Comparison of ENCODE assay signal across 8 cellular contexts in the genomic region with DNA sequence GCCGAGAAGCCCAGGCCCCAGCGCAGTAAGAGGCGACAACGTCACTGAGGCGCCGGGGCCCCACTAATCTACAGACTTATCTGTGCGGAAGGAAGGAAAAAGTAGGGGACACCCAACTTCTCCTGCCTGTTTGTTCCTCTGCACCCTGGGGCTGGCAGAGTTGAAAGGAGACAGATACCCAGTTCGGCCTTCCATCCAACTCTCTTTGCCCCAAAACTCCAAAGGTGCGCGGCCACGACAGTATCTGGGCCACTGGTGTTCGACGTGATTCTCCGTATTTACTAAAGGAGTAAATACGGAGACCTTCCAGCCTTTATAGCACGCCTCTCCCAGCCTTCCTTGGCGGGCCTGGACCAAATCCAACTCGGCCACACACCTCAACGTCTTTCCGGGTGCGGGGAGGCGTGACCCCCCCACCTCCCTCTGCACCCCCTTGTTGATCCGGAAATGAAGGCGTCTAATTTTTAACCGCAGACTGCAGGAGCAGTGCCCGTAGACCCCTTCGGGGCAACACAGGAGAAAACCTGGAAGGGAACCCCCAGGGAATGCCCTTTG. TPM values are rescaled to one million over a fixed set of nuclear protein-coding genes. Genes with fewer than 3 reads are reported as not detected.
DNase-seq lines count a peak whose midpoint lies in the region; ATAC-seq, FAIRE-seq and TF ChIP-seq lines count a peak whose summit lies in the region.

No MANE protein-coding gene starts in this region.

- H3K4me3 ChIP-seq in A549 (peak overlapping the region; percentile 80), GM12875 (ENCODE audit: low read depth, low read length) (peak overlapping the region; percentile 82), SU-DHL-6 (ENCODE audit: insufficient read depth, low read length, poor library complexity, severe bottlenecking) (peak overlapping the region; percentile 55), upper lobe of right lung (peak overlapping the region; percentile 83)

- H3K9me2 ChIP-seq in SU-DHL-6 (replicated peaks; ENCODE audit: insufficient read depth, low read length) = no peaks in the 10 kb centered on the region

- H3K27ac ChIP-seq in A549 (peak overlapping the region; percentile 92 to 99), SU-DHL-6 (ENCODE audit: low read depth, low read length) (peak overlapping the region; percentile 56), cingulate gyrus (ENCODE audit: low read depth, low read length) (peak overlapping the region; percentile 69), upper lobe of right lung (peak overlapping the region; percentile 95)

- H3K9me3 ChIP-seq in A549 = no peaks in the 10 kb centered on the region
- no peaks in the 10 kb centered on the region for H3K9me3 ChIP-seq in SU-DHL-6 (ENCODE audit: insufficient read depth, low read length)
- no peaks in the 10 kb centered on the region for H3K9me3 ChIP-seq in upper lobe of right lung

- peaks cover 20% of the 10 kb centered on the region for H3F3A ChIP-seq in SU-DHL-6 (ENCODE audit: insufficient read depth)

- peak overlapping the region; percentile 97 for H3K27ac Mint-ChIP-seq in mesothelial cell of epicardium

- TF ChIP-seq CTCF in A549 (IDR thresholded peaks at IDR 0.05) = no peak
- no peak for TF ChIP-seq CTCF in GM12875 (IDR thresholded peaks at IDR 0.05; ENCODE audit: borderline replicate concordance, insufficient read depth, low read depth, low read length)
- TF ChIP-seq CTCF in SU-DHL-6 (IDR thresholded peaks at IDR 0.05; ENCODE audit: insufficient read depth, low read length, poor library complexity, severe bottlenecking) = no peak
- no peak for TF ChIP-seq CTCF in mesothelial cell of epicardium (IDR thresholded peaks at IDR 0.05; ENCODE audit: unreplicated experiment)
- no peak for TF ChIP-seq CTCF in upper lobe of right lung (IDR thresholded peaks at IDR 0.05)

- 2% methylated on average over 27 of the region's 27 CpGs for WGBS in A549 (ENCODE audit: missing lambda C conversion rate)

- peaks cover 9% of the 10 kb centered on the region; the same call in 1 of the 2 replicates for H4K20me1 ChIP-seq in SU-DHL-6 (ENCODE audit: low read depth, low read length)

- no peaks in the 10 kb centered on the region for H3K27me3 Mint-ChIP-seq in mesothelial cell of epicardium (ENCODE audit: low read depth)

- intact Hi-C loops in upper lobe of right lung (cut with DNase I) = loop anchor here (10.0 kb wide), 1 partner anchor 274 kb away; no protein-coding TSS in a partner anchor

- H3K4me1 Mint-ChIP-seq in mesothelial cell of epicardium = peaks cover 48% of the 10 kb centered on the region

- H3K4me3 Mint-ChIP-seq in mesothelial cell of epicardium = peak overlapping the region; percentile 99

- ATAC-seq in A549 = peak in 1 of 2 experiments; percentile 1; a peak in 2 of 6 replicates
- no peak for ATAC-seq in upper lobe of right lung
- no peak for ATAC-seq in GM21381 (IDR thresholded peaks at IDR 0.05; ENCODE audit: unreplicated experiment)

- peaks cover 33% of the 10 kb centered on the region for H3K4me1 ChIP-seq in A549
- H3K4me1 ChIP-seq in upper lobe of right lung = peaks cover 51% of the 10 kb centered on the region

- DNase-seq in A549 (ENCODE audit: low read depth in 1 of 2, low spot score in 1 of 2) = no peak
- DNase-seq in mesothelial cell of epicardium (ENCODE audit: low spot score in 2 of 2, unreplicated experiment in 2 of 2) = no peak
- peak; percentile 85 for DNase-seq in upper lobe of right lung
- no peak for DNase-seq in NCI-H226

- H3K4me2 ChIP-seq in A549 (peak overlapping the region; percentile 97), SU-DHL-6 (ENCODE audit: low read depth, low read length, poor library complexity, severe bottlenecking) (peak overlapping the region; percentile 69)

- H3K9me3 Mint-ChIP-seq in mesothelial cell of epicardium = no peaks in the 10 kb centered on the region

- 0 out of 2 replicates have a peak, but pooled peaks cover 6% of the 10 kb centered on the region for H3K79me2 ChIP-seq in SU-DHL-6 (ENCODE audit: insufficient read depth, low read length)

- H2AFZ ChIP-seq in SU-DHL-6 (ENCODE audit: low read depth, low read length, severe bottlenecking) = peak overlapping the region; percentile 11

- FAIRE-seq in A549 (lab: Jason Lieb, UNC) = no peak

- peaks cover 19% of the 10 kb centered on the region for H3K36me3 Mint-ChIP-seq in mesothelial cell of epicardium

- no peak for TF ChIP-seq EP300 in A549 (IDR thresholded peaks at IDR 0.05)

- no peak for TF ChIP-seq POLR2A in A549 (IDR thresholded peaks at IDR 0.05; ENCODE audit: low read length)

- H3K9ac ChIP-seq in SU-DHL-6 (ENCODE audit: low read length) = peak overlapping the region; percentile 62

- POLR2A ChIA-PET in A549 (lab: Yijun Ruan, JAX) = interaction anchor here (1.0 kb wide), 1 partner anchor 49 kb away, joined by 3 read pairs; no protein-coding TSS in a partner anchor

- no peaks in the 10 kb centered on the region for H3K27me3 ChIP-seq in SU-DHL-6 (ENCODE audit: low read length)
- H3K27me3 ChIP-seq in upper lobe of right lung = no peaks in the 10 kb centered on the region

- 0 out of 2 replicates have a peak, but pooled peaks cover 5% of the 10 kb centered on the region for H3K36me3 ChIP-seq in SU-DHL-6 (ENCODE audit: low read length)
- peaks cover 5% of the 10 kb centered on the region for H3K36me3 ChIP-seq in upper lobe of right lung

- TF ChIP-seq RAD21 in A549 (conservative IDR thresholded peaks at IDR 0.05 in 1 of 2, IDR thresholded peaks at IDR 0.05 in 1 of 2) = no peak

- CTCF ChIA-PET in A549 (lab: Yijun Ruan, JAX) = interaction anchor here (0.6 to 1.4 kb wide), 3 partner anchors 50 to 230 kb away, joined by 3 to 6 read pairs (median 4); no protein-coding TSS in a partner anchor

TF ChIP-seq in A549, 52 proteins besides CTCF, POLR2A, EP300 and RAD21:
- TF ChIP-seq, protein P1, sequence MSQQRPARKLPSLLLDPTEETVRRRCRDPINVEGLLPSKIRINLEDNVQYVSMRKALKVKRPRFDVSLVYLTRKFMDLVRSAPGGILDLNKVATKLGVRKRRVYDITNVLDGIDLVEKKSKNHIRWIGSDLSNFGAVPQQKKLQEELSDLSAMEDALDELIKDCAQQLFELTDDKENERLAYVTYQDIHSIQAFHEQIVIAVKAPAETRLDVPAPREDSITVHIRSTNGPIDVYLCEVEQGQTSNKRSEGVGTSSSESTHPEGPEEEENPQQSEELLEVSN (IDR thresholded peaks at IDR 0.05; ENCODE audit: borderline replicate concordance, low read depth) = no peak
- TF ChIP-seq EHF (CRISPR knock-in tag; IDR thresholded peaks at IDR 0.05) (no peak), MAFK (IDR thresholded peaks at IDR 0.05; ENCODE audit: partially characterized antibody) (no peak), RCOR1 (IDR thresholded peaks at IDR 0.05; ENCODE audit: low read depth, low read length) (no peak), RNF2 (IDR thresholded peaks at IDR 0.05; ENCODE audit: borderline replicate concordance, low read depth) (no peak), CEBPB (IDR thresholded peaks at IDR 0.05) (no peak), JUNB (IDR thresholded peaks at IDR 0.05) (no peak), MAZ (IDR thresholded peaks at IDR 0.05; ENCODE audit: borderline replicate concordance, low read depth, low read length) (no peak), NFE2L2 (conservative IDR thresholded peaks at IDR 0.05; ENCODE audit: low read length) (no peak)
- TF ChIP-seq, protein P2, sequence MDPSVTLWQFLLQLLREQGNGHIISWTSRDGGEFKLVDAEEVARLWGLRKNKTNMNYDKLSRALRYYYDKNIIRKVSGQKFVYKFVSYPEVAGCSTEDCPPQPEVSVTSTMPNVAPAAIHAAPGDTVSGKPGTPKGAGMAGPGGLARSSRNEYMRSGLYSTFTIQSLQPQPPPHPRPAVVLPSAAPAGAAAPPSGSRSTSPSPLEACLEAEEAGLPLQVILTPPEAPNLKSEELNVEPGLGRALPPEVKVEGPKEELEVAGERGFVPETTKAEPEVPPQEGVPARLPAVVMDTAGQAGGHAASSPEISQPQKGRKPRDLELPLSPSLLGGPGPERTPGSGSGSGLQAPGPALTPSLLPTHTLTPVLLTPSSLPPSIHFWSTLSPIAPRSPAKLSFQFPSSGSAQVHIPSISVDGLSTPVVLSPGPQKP (IDR thresholded peaks at IDR 0.05; ENCODE audit: low read depth, low read length) = no peak
- TF ChIP-seq, protein P3, sequence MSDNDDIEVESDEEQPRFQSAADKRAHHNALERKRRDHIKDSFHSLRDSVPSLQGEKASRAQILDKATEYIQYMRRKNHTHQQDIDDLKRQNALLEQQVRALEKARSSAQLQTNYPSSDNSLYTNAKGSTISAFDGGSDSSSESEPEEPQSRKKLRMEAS (IDR thresholded peaks at IDR 0.05) = no peak; the same call in 1 of the 2 replicates
- TF ChIP-seq, protein P4, sequence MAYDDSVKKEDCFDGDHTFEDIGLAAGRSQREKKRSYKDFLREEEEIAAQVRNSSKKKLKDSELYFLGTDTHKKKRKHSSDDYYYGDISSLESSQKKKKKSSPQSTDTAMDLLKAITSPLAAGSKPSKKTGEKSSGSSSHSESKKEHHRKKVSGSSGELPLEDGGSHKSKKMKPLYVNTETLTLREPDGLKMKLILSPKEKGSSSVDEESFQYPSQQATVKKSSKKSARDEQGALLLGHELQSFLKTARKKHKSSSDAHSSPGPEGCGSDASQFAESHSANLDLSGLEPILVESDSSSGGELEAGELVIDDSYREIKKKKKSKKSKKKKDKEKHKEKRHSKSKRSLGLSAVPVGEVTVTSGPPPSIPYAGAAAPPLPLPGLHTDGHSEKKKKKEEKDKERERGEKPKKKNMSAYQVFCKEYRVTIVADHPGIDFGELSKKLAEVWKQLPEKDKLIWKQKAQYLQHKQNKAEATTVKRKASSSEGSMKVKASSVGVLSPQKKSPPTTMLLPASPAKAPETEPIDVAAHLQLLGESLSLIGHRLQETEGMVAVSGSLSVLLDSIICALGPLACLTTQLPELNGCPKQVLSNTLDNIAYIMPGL (CRISPR knock-in tag; IDR thresholded peaks at IDR 0.05; ENCODE audit: borderline replicate concordance) = no peak
- TF ChIP-seq, protein P5, sequence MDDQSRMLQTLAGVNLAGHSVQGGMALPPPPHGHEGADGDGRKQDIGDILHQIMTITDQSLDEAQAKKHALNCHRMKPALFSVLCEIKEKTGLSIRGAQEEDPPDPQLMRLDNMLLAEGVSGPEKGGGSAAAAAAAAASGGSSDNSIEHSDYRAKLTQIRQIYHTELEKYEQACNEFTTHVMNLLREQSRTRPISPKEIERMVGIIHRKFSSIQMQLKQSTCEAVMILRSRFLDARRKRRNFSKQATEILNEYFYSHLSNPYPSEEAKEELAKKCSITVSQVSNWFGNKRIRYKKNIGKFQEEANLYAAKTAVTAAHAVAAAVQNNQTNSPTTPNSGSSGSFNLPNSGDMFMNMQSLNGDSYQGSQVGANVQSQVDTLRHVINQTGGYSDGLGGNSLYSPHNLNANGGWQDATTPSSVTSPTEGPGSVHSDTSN (IDR thresholded peaks at IDR 0.05) = no peak

RNA-seq across cellular contexts. Expression of a gene that starts 1.6 kb away (rescaled TPM):
- 18.9 and 19.9 TPM in 2 replicates for polyA plus RNA-seq in A549 (2011; rRNA removed)
- polyA plus RNA-seq in A549 (2012; cell fraction: cytosol; rRNA removed) = 38.2 and 48.5 TPM in 2 replicates
- 76.0 and 84.4 TPM in 2 replicates for polyA plus RNA-seq in A549 (2012; cell fraction: nucleus; rRNA removed)
- polyA plus RNA-seq in A549 (2017; fragmentation: RNase III; extraction: RNeasy Plus Mini Kit Qiagen cat#74134 plus additional on column Dnase treatment) = 26.9 to 29.1 TPM (median 29.0 TPM) in 3 replicates
- 51.4 and 52.2 TPM in 2 replicates for polyA minus RNA-seq in A549 (2011; rRNA and poly(A)+ RNA removed)
- 75.5 to 77.6 TPM (median 76.8 TPM) in 3 replicates for total RNA-seq in mesothelial cell of epicardium
- total RNA-seq in upper lobe of right lung = 68.9 TPM
